24 cellular contexts compared by ENCODE assay signal in genomic region chr2:63651361-63651760, GRCh38.
"Had no signal": no experiment of that assay in that cellular context is flagged by ENCODE, and none has a peak within 500 bp of the region (broad histone marks: within the 10 kb centered on the region; RNA-seq: fewer than 3 reads in every experiment).

No MANE protein-coding gene starts in this region.

- ATAC-seq: heart left ventricle; mucosa of descending colon; naive thymus-derived CD4-positive, alpha-beta T cell; natural killer cell treated with Interleukin-12 subunit alpha and Interleukin-12 subunit beta and Interleukin-15 and Interleukin-18, amount 100 ng/mL, for 72 hours; stimulated activated naive B cell treated with anti-CD40 and anti-IgM and Interleukin-4, amounts not matched to agents 10 μg/mL and 1 μg/mL and 100 μg/mL, for 72 hours; stimulated activated naive CD8-positive, alpha-beta T cell treated with anti-CD3 and anti-CD28 coated beads, Interleukin-15, Interleukin-2, amounts not matched to agents 100 U/mL and 50 U/mL, for 24 hours; upper lobe of right lung had no signal

- DNase-seq: heart left ventricle; hypothalamus; immature natural killer cell; kidney; left ventricle myocardium inferior; midbrain; mucosa of descending colon; naive thymus-derived CD4-positive, alpha-beta T cell; ovary; stimulated activated CD4-positive, alpha-beta T cell treated with anti-CD3 and anti-CD28 coated beads, Interleukin-12 subunit alpha, Interleukin-12 subunit beta, amount 100 ng/mL, for 4 hours; stimulated activated CD4-positive, alpha-beta T cell treated with anti-CD3 and anti-CD28 coated beads, Interleukin-15, amount 100 ng/mL, for 24 hours; stimulated activated CD4-positive, alpha-beta T cell treated with anti-CD3 and anti-CD28 coated beads, Interleukin-2, amount 100 ng/mL, for 24 hours; stimulated activated CD4-positive, alpha-beta T cell treated with anti-CD3 and anti-CD28 coated beads, Interleukin-4, amount 100 ng/mL, for 1 hour; stimulated activated naive B cell treated with anti-CD40 and anti-IgM and Interleukin-4, amounts not matched to agents 10 μg/mL and 1 μg/mL and 100 μg/mL, for 72 hours; stimulated activated naive CD8-positive, alpha-beta T cell treated with anti-CD3 and anti-CD28 coated beads, Interleukin-15, Interleukin-2, amounts not matched to agents 100 U/mL and 50 U/mL, for 24 hours; stomach; tibial artery; trophoblast cell; upper lobe of right lung had no signal

- H3K27me3 ChIP-seq: heart left ventricle, ovary, right lobe of liver, stomach, suprapubic skin, tibial artery, upper lobe of right lung had no signal

- H3K4me3 ChIP-seq: heart left ventricle, left ventricle myocardium inferior, lung, mucosa of descending colon, ovary, right lobe of liver, stomach, suprapubic skin, thoracic aorta, tibial artery, upper lobe of right lung had no signal

- H3K36me3 ChIP-seq: heart left ventricle, left ventricle myocardium inferior, ovary, right lobe of liver, stomach, suprapubic skin, thoracic aorta, tibial artery, upper lobe of right lung had no signal
